Comparison of ENCODE assay signal across 2 cellular contexts in the genomic region with DNA sequence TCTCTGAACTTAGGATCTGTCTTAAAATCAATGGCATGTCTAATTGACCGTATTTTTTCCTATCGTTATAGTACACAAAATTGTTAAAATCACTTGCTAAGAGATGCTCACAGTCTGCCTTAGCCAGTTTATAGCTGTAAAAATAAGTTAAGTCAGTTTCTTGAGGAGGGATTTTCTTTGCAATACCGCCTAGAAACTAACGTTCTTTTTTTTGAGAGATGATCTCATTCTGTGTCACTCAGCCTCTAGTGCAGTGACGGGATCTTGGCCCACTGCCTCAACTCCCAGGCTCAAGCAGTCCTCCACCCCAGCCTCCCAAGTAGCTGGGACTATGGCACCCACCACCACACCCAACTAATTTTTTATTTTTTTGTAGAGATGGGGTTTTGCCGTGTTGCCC.
TF ChIP-seq lines count a peak whose summit lies in the region.

No MANE protein-coding gene starts in this region.

TF ChIP-seq in HepG2, 621 proteins besides CTCF, POLR2A, EP300 and RAD21:
- TF ChIP-seq ZNF235 (CRISPR knock-in tag; IDR thresholded peaks at IDR 0.05; ENCODE audit: borderline replicate concordance) (no peak), HDAC2 (CRISPR knock-in tag; IDR thresholded peaks at IDR 0.05) (no peak), ZNF253 (CRISPR knock-in tag; IDR thresholded peaks at IDR 0.05; ENCODE audit: borderline replicate concordance) (no peak), SMYD3 (CRISPR knock-in tag; IDR thresholded peaks at IDR 0.05) (no peak), MEIS1 (CRISPR knock-in tag; IDR thresholded peaks at IDR 0.05; ENCODE audit: borderline replicate concordance) (no peak), DPF2 (CRISPR knock-in tag; IDR thresholded peaks at IDR 0.05; ENCODE audit: borderline replicate concordance, low read depth) (no peak), CHCHD3 (CRISPR knock-in tag; IDR thresholded peaks at IDR 0.05) (no peak), ZNF207 (IDR thresholded peaks at IDR 0.05; ENCODE audit: borderline replicate concordance) (no peak), ZFP41 (CRISPR knock-in tag; IDR thresholded peaks at IDR 0.05; ENCODE audit: borderline replicate concordance) (no peak)
- TF ChIP-seq, protein P1, sequence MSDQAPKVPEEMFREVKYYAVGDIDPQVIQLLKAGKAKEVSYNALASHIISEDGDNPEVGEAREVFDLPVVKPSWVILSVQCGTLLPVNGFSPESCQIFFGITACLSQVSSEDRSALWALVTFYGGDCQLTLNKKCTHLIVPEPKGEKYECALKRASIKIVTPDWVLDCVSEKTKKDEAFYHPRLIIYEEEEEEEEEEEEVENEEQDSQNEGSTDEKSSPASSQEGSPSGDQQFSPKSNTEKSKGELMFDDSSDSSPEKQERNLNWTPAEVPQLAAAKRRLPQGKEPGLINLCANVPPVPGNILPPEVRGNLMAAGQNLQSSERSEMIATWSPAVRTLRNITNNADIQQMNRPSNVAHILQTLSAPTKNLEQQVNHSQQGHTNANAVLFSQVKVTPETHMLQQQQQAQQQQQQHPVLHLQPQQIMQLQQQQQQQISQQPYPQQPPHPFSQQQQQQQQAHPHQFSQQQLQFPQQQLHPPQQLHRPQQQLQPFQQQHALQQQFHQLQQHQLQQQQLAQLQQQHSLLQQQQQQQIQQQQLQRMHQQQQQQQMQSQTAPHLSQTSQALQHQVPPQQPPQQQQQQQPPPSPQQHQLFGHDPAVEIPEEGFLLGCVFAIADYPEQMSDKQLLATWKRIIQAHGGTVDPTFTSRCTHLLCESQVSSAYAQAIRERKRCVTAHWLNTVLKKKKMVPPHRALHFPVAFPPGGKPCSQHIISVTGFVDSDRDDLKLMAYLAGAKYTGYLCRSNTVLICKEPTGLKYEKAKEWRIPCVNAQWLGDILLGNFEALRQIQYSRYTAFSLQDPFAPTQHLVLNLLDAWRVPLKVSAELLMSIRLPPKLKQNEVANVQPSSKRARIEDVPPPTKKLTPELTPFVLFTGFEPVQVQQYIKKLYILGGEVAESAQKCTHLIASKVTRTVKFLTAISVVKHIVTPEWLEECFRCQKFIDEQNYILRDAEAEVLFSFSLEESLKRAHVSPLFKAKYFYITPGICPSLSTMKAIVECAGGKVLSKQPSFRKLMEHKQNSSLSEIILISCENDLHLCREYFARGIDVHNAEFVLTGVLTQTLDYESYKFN (CRISPR knock-in tag; conservative IDR thresholded peaks at IDR 0.05) = no peak
- TF ChIP-seq, protein P2, sequence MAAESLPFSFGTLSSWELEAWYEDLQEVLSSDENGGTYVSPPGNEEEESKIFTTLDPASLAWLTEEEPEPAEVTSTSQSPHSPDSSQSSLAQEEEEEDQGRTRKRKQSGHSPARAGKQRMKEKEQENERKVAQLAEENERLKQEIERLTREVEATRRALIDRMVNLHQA (CRISPR knock-in tag; IDR thresholded peaks at IDR 0.05) = no peak
- TF ChIP-seq, protein P3, sequence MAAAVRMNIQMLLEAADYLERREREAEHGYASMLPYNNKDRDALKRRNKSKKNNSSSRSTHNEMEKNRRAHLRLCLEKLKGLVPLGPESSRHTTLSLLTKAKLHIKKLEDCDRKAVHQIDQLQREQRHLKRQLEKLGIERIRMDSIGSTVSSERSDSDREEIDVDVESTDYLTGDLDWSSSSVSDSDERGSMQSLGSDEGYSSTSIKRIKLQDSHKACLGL (CRISPR knock-in tag; IDR thresholded peaks at IDR 0.05) = no peak

TF ChIP-seq in GM23338, 12 proteins besides CTCF, POLR2A, EP300 and RAD21:
- TF ChIP-seq STAT1 (IDR thresholded peaks at IDR 0.05; ENCODE audit: unreplicated experiment) (no peak), ZNF114 (CRISPR knock-in tag; IDR thresholded peaks at IDR 0.05) (no peak), JUNB (IDR thresholded peaks at IDR 0.05; ENCODE audit: unreplicated experiment) (no peak), ZNF331 (CRISPR knock-in tag; IDR thresholded peaks at IDR 0.05; ENCODE audit: low read depth) (no peak), EZH2phosphoT487 (IDR thresholded peaks at IDR 0.05; ENCODE audit: unreplicated experiment) (no peak)
- TF ChIP-seq, protein P4, sequence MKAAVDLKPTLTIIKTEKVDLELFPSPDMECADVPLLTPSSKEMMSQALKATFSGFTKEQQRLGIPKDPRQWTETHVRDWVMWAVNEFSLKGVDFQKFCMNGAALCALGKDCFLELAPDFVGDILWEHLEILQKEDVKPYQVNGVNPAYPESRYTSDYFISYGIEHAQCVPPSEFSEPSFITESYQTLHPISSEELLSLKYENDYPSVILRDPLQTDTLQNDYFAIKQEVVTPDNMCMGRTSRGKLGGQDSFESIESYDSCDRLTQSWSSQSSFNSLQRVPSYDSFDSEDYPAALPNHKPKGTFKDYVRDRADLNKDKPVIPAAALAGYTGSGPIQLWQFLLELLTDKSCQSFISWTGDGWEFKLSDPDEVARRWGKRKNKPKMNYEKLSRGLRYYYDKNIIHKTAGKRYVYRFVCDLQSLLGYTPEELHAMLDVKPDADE (IDR thresholded peaks at IDR 0.05) = no peak
- TF ChIP-seq, protein P5, sequence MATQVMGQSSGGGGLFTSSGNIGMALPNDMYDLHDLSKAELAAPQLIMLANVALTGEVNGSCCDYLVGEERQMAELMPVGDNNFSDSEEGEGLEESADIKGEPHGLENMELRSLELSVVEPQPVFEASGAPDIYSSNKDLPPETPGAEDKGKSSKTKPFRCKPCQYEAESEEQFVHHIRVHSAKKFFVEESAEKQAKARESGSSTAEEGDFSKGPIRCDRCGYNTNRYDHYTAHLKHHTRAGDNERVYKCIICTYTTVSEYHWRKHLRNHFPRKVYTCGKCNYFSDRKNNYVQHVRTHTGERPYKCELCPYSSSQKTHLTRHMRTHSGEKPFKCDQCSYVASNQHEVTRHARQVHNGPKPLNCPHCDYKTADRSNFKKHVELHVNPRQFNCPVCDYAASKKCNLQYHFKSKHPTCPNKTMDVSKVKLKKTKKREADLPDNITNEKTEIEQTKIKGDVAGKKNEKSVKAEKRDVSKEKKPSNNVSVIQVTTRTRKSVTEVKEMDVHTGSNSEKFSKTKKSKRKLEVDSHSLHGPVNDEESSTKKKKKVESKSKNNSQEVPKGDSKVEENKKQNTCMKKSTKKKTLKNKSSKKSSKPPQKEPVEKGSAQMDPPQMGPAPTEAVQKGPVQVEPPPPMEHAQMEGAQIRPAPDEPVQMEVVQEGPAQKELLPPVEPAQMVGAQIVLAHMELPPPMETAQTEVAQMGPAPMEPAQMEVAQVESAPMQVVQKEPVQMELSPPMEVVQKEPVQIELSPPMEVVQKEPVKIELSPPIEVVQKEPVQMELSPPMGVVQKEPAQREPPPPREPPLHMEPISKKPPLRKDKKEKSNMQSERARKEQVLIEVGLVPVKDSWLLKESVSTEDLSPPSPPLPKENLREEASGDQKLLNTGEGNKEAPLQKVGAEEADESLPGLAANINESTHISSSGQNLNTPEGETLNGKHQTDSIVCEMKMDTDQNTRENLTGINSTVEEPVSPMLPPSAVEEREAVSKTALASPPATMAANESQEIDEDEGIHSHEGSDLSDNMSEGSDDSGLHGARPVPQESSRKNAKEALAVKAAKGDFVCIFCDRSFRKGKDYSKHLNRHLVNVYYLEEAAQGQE (IDR thresholded peaks at IDR 0.05; ENCODE audit: unreplicated experiment) = no peak
- TF ChIP-seq, protein P6, sequence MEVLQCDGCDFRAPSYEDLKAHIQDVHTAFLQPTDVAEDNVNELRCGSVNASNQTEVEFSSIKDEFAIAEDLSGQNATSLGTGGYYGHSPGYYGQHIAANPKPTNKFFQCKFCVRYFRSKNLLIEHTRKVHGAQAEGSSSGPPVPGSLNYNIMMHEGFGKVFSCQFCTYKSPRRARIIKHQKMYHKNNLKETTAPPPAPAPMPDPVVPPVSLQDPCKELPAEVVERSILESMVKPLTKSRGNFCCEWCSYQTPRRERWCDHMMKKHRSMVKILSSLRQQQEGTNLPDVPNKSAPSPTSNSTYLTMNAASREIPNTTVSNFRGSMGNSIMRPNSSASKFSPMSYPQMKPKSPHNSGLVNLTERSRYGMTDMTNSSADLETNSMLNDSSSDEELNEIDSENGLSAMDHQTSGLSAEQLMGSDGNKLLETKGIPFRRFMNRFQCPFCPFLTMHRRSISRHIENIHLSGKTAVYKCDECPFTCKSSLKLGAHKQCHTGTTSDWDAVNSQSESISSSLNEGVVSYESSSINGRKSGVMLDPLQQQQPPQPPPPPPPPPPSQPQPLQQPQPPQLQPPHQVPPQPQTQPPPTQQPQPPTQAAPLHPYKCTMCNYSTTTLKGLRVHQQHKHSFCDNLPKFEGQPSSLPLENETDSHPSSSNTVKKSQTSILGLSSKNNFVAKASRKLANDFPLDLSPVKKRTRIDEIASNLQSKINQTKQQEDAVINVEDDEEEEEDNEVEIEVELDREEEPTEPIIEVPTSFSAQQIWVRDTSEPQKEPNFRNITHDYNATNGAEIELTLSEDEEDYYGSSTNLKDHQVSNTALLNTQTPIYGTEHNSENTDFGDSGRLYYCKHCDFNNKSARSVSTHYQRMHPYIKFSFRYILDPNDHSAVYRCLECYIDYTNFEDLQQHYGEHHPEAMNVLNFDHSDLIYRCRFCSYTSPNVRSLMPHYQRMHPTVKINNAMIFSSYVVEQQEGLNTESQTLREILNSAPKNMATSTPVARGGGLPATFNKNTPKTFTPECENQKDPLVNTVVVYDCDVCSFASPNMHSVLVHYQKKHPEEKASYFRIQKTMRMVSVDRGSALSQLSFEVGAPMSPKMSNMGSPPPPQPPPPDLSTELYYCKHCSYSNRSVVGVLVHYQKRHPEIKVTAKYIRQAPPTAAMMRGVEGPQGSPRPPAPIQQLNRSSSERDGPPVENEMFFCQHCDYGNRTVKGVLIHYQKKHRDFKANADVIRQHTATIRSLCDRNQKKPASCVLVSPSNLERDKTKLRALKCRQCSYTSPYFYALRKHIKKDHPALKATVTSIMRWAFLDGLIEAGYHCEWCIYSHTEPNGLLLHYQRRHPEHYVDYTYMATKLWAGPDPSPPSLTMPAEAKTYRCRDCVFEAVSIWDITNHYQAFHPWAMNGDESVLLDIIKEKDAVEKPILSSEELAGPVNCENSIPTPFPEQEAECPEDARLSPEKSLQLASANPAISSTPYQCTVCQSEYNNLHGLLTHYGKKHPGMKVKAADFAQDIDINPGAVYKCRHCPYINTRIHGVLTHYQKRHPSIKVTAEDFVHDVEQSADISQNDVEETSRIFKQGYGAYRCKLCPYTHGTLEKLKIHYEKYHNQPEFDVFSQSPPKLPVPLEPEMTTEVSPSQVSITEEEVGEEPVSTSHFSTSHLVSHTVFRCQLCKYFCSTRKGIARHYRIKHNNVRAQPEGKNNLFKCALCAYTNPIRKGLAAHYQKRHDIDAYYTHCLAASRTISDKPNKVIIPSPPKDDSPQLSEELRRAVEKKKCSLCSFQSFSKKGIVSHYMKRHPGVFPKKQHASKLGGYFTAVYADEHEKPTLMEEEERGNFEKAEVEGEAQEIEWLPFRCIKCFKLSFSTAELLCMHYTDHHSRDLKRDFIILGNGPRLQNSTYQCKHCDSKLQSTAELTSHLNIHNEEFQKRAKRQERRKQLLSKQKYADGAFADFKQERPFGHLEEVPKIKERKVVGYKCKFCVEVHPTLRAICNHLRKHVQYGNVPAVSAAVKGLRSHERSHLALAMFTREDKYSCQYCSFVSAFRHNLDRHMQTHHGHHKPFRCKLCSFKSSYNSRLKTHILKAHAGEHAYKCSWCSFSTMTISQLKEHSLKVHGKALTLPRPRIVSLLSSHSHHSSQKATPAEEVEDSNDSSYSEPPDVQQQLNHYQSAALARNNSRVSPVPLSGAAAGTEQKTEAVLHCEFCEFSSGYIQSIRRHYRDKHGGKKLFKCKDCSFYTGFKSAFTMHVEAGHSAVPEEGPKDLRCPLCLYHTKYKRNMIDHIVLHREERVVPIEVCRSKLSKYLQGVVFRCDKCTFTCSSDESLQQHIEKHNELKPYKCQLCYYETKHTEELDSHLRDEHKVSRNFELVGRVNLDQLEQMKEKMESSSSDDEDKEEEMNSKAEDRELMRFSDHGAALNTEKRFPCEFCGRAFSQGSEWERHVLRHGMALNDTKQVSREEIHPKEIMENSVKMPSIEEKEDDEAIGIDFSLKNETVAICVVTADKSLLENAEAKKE (CRISPR knock-in tag; IDR thresholded peaks at IDR 0.05) = no peak
TF ChIP-seq in GM23338: peak in this region for 0.
